Comparison of ENCODE assay signal across 22 cellular contexts in genomic region chr11:75049501-75050266, GRCh38. TPM values are rescaled to one million over a fixed set of nuclear protein-coding genes. Genes with fewer than 3 reads are reported as not detected.
"Had no signal": no experiment of that assay in that cellular context is flagged by ENCODE, and none has a peak within 500 bp of the region (broad histone marks: within the 10 kb centered on the region; RNA-seq: fewer than 3 reads in every experiment).

No MANE protein-coding gene starts in this region.

RNA-seq across cellular contexts. Expression of gene OR2AT4, which starts 47.0 kb away (rescaled TPM):
- total RNA-seq: activated CD8-positive, alpha-beta T cell treated with anti-CD3 and anti-CD28 coated beads for 36 hours; activated T-cell treated with anti-CD3 and anti-CD28 coated beads, Interleukin-2, amount 50 U/mL, for 4 hours; activated T-helper 17 cell treated with anti-CD3 and anti-CD28 coated beads, Interleukin-2, amount 50 U/mL, for 72 hours; astrocyte; cardiac septum; cerebellum; endothelial cell of umbilical vein; fibroblast of lung; fibroblast of villous mesenchyme; gastroesophageal sphincter; left colon; liver; mammary epithelial cell; natural killer cell treated with Interleukin-12 subunit alpha and Interleukin-12 subunit beta and Interleukin-15 and Interleukin-18, amount 100 ng/mL, for 72 hours; osteoblast; posterior vena cava; right lobe of liver; skeletal muscle tissue; T-helper 2 cell treated with Interferon-gamma antibody and Interleukin-4, amounts not matched to agents 100 ng/mL and 5 ng/mL, for 36 hours; upper lobe of left lung; vagina; WTC11 had no signal
